In the genomic region with DNA sequence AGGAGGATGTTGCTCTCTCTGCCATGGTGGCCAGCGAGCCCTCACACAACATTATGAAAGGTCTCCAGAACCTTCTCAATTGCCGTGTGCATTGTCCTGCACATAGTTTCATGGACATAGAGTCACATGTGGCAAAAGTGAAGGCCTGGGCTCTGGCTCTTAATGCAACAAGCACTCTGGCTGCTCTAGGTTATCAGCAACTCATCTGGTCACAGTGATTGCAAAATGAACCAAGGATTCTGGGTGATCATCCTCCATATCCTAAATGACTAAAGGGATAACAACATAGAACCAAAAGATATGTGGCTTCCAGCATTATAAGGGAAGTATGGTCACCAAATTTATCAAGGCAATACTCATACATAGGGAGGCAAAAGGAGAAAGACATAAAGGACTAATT, we compare ENCODE assay signal across 15 cellular contexts.
DNase-seq lines count a peak whose midpoint lies in the region; ATAC-seq and TF ChIP-seq lines count a peak whose summit lies in the region.
"Had no signal": no experiment of that assay in that cellular context is flagged by ENCODE, and none has a peak within 500 bp of the region (broad histone marks: within the 10 kb centered on the region; RNA-seq: fewer than 3 reads in every experiment).

No MANE protein-coding gene starts in this region.

- peak in 3 of 4 donors; percentile 13 to 51 (median 33) for ATAC-seq in right lobe of liver
- no peak for ATAC-seq in activated naive CD8-positive, alpha-beta T cell treated with anti-CD3 and anti-CD28 coated beads, Interleukin-2, amount 50 U/mL, for 24 hours
- ATAC-seq: Right ventricle myocardium inferior, SK-N-SH treated with all-trans-retinoic acid at 6 μM for 48 hours had no signal

- TF ChIP-seq POLR2A in right lobe of liver (IDR thresholded peaks at IDR 0.05) = no peak

- peak overlapping the region in 2 of 5 experiments; percentile 12 to 62 for H3K4me3 Mint-ChIP-seq in brain
- no peak overlapping the region for H3K4me3 Mint-ChIP-seq in activated naive CD8-positive, alpha-beta T cell treated with anti-CD3 and anti-CD28 coated beads, Interleukin-2, amount 50 U/mL, for 24 hours
- H3K4me3 Mint-ChIP-seq: CD4-positive, CD25-positive, alpha-beta regulatory T cell had no signal

- H3K4me1 Mint-ChIP-seq in brain = peaks cover 83% of the 10 kb centered on the region
- H3K4me1 Mint-ChIP-seq in activated naive CD8-positive, alpha-beta T cell treated with anti-CD3 and anti-CD28 coated beads, Interleukin-2, amount 50 U/mL, for 24 hours = no peaks in the 10 kb centered on the region
- H3K4me1 Mint-ChIP-seq: CD4-positive, CD25-positive, alpha-beta regulatory T cell had no signal

- peak overlapping the region in 1 of 3 donors; percentile 43 for H3K27ac ChIP-seq in right lobe of liver

- no peaks in the 10 kb centered on the region for H3K27me3 ChIP-seq in right lobe of liver
- H3K27me3 ChIP-seq: Peyer's patch had no signal

- DNase-seq in SKM-1 treated with dmso at 0.1 percent for 144 hours (lab: John Stamatoyannopoulos, UW; ENCODE audit: unreplicated experiment) (peak; percentile 20), SKM-1 (lab: John Stamatoyannopoulos, UW; ENCODE audit: unreplicated experiment) (no peak), right lobe of liver (no peak), NCI-H1105 treated with DMSO at 0.1 percent for 48 hours (lab: John Stamatoyannopoulos, UW) (no peak), GM13977 (ENCODE audit: low spot score) (no peak)
- no peak for DNase-seq in activated naive CD8-positive, alpha-beta T cell treated with anti-CD3 and anti-CD28 coated beads, Interleukin-2, amount 50 U/mL, for 24 hours
- DNase-seq in stimulated activated CD4-positive, alpha-beta T cell treated with anti-CD3 and anti-CD28 coated beads, Interleukin-2, amount 100 ng/mL, for 24 hours = no peak
- DNase-seq: CD4-positive, CD25-positive, alpha-beta regulatory T cell; KG1; NCI-H2171; Peyer's patch had no signal

- 100% methylated on average over 1 of the region's 2 CpGs for WGBS in right lobe of liver (ENCODE audit: insufficient coverage, low coverage, low lambda C conversion rate, missing lambda C conversion rate)

- peaks cover 4 to 43% (median 18%) of the 10 kb centered on the region in 4 donors for H3K4me1 ChIP-seq in right lobe of liver

- TF ChIP-seq CTCF in brain (conservative IDR thresholded peaks at IDR 0.05) (no peak), right lobe of liver (IDR thresholded peaks at IDR 0.05) (no peak), GM13977 (IDR thresholded peaks at IDR 0.05; ENCODE audit: extremely low read depth, insufficient read depth, missing control alignments) (no peak)

- intact Hi-C loops in right lobe of liver (cut with DNase I) = no loop called here

- no peak overlapping the region for H3K4me3 ChIP-seq in right lobe of liver
- H3K4me3 ChIP-seq: Peyer's patch had no signal

- H3K27ac Mint-ChIP-seq in brain = peak overlapping the region in 3 of 5 experiments; percentile 61 to 96 (median 88)
- no peak overlapping the region for H3K27ac Mint-ChIP-seq in activated naive CD8-positive, alpha-beta T cell treated with anti-CD3 and anti-CD28 coated beads, Interleukin-2, amount 50 U/mL, for 24 hours
- H3K27ac Mint-ChIP-seq: CD4-positive, CD25-positive, alpha-beta regulatory T cell had no signal

- peaks cover 4% of the 10 kb centered on the region for H3K27me3 Mint-ChIP-seq in brain
- peaks cover 2% of the 10 kb centered on the region for H3K27me3 Mint-ChIP-seq in activated naive CD8-positive, alpha-beta T cell treated with anti-CD3 and anti-CD28 coated beads, Interleukin-2, amount 50 U/mL, for 24 hours

- H3K9me3 Mint-ChIP-seq in brain = peaks cover 0 to 3% (median 0%) of the 10 kb centered on the region in 5 experiments
- H3K9me3 Mint-ChIP-seq in activated naive CD8-positive, alpha-beta T cell treated with anti-CD3 and anti-CD28 coated beads, Interleukin-2, amount 50 U/mL, for 24 hours = no peaks in the 10 kb centered on the region
- H3K9me3 Mint-ChIP-seq: CD4-positive, CD25-positive, alpha-beta regulatory T cell had no signal

- in situ Hi-C loops in GM13977 (cut with MboI; ENCODE audit: low pct_unique_long_range_greater_than_20kb, low sequenced_read_pairs, unreplicated experiment) = no loop called here

- no peaks in the 10 kb centered on the region for H3K36me3 Mint-ChIP-seq in brain
- H3K36me3 Mint-ChIP-seq in activated naive CD8-positive, alpha-beta T cell treated with anti-CD3 and anti-CD28 coated beads, Interleukin-2, amount 50 U/mL, for 24 hours (ENCODE audit: low read depth) = no peaks in the 10 kb centered on the region
- H3K36me3 Mint-ChIP-seq: CD4-positive, CD25-positive, alpha-beta regulatory T cell had no signal

- no peaks in the 10 kb centered on the region for H3K36me3 ChIP-seq in right lobe of liver
- H3K36me3 ChIP-seq: Peyer's patch had no signal

- no peaks in the 10 kb centered on the region for H3K9me3 ChIP-seq in right lobe of liver
- H3K9me3 ChIP-seq: Caco-2, Peyer's patch had no signal
